In the genomic region with DNA sequence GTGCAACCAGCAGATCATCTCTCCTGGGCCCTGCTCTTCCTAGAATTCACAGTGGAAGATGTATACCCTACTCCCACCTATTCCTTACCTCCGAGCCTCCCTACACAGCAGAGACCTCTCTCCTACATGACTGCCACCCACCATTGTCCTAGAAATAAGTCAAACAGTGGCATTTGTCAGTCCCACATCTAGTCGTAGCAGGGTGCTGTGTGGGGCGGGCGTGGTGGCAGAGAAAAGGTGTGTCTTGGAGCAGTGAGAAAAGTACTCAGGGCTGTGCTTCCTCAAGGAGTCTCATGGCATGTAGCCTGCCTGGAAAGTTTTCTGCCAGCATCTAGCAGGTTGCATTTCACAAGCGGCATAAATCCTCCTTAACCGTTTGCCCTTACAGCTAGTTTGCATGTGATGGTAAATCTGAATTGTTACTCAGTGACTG, we compare ENCODE assay signal across 25 cellular contexts. TPM values are rescaled to one million over a fixed set of nuclear protein-coding genes. Genes with fewer than 3 reads are reported as not detected.
DNase-seq lines count a peak whose midpoint lies in the region; ATAC-seq and TF ChIP-seq lines count a peak whose summit lies in the region.
"Had no signal": no experiment of that assay in that cellular context is flagged by ENCODE, and none has a peak within 500 bp of the region (broad histone marks: within the 10 kb centered on the region; RNA-seq: fewer than 3 reads in every experiment).

No MANE protein-coding gene starts in this region.

- in situ Hi-C loops in Panc1 (cut with HindIII; ENCODE audit: low pct_unique_long_range_greater_than_20kb, low sequenced_read_pairs), result no loop called here

- DNase-seq in Calu3, result peak; percentile 45
- DNase-seq in Panc1 (ENCODE audit: low read depth, low spot score), result no peak
- DNase-seq in head of caudate nucleus, result peak; percentile 34 to 95 (median 74)
- DNase-seq in putamen (ENCODE audit: low spot score), result peak; percentile 79
- DNase-seq in NCI-H1930 (lab: John Stamatoyannopoulos, UW), result no peak
- no peak for DNase-seq in BE2C
- DNase-seq: activated CD8-positive, alpha-beta T cell treated with anti-CD3 and anti-CD28 coated beads, Interleukin-2, amount 10 ng/mL, durations not matched to agents 7 days and 5 days; activated naive CD4-positive, alpha-beta T cell treated with anti-CD3 and anti-CD28 coated beads, Interleukin-2, amount 50 U/mL, for 16 hours; activated T-cell treated with anti-CD3 and anti-CD28 coated beads, Interleukin-2, amount 50 U/mL, for 24 hours; CD4-positive, alpha-beta T cell; DMS53; effector memory CD4-positive, alpha-beta T cell; glutamatergic neuron; H9; Kasumi-1; left ventricle myocardium inferior; NCI-H1092 treated with DMSO at 0.1 percent for 48 hours; stimulated activated CD4-positive, alpha-beta T cell treated with anti-CD3 and anti-CD28 coated beads, Interleukin-15, amount 100 ng/mL, for 24 hours; T1000; testis had no signal

- H3K4me3 Mint-ChIP-seq in Calu3 (ENCODE audit: low read depth, unreplicated experiment), result no peak overlapping the region
- H3K4me3 Mint-ChIP-seq: activated CD8-positive, alpha-beta T cell treated with anti-CD3 and anti-CD28 coated beads, Interleukin-2, amount 10 ng/mL, durations not matched to agents 7 days and 5 days; activated T-cell treated with anti-CD3 and anti-CD28 coated beads, Interleukin-2, amount 50 U/mL, for 24 hours; CD4-positive, alpha-beta T cell; H9; neural progenitor cell had no signal

- H3K27me3 Mint-ChIP-seq in Calu3 (ENCODE audit: unreplicated experiment), result peaks cover under 1% of the 10 kb centered on the region

- H3K36me3 ChIP-seq in Panc1 (ENCODE audit: control insufficient read depth, insufficient read depth, low read length) (no peaks in the 10 kb centered on the region), BE2C (no peaks in the 10 kb centered on the region)
- H3K36me3 ChIP-seq: left ventricle myocardium inferior, neural progenitor cell had no signal

- CTCF ChIA-PET in Calu3 (lab: Charles Lee), result interaction anchor here (0.7 to 1.4 kb wide), 2 partner anchors 41 to 250 kb away, joined by 3 to 5 read pairs; no protein-coding TSS in a partner anchor
- CTCF ChIA-PET in Panc1 (lab: Charles Lee), result no interaction called here

- peaks cover 16% of the 10 kb centered on the region for H3K36me3 Mint-ChIP-seq in Calu3 (ENCODE audit: insufficient read depth, unreplicated experiment)

- POLR2A ChIA-PET in Panc1 (lab: Charles Lee), result no interaction called here

- H3K4me3 ChIP-seq in Panc1 (ENCODE audit: low read depth in 2 of 2, low read length in 2 of 2) (no peak overlapping the region), BE2C (ENCODE audit: low read depth, low read length) (no peak overlapping the region)
- H3K4me3 ChIP-seq: left ventricle myocardium inferior, neural progenitor cell, testis had no signal

- H3K4me1 Mint-ChIP-seq in Calu3 (ENCODE audit: low read depth, unreplicated experiment), result peaks cover 30% of the 10 kb centered on the region

- H3K27ac ChIP-seq in Panc1 (ENCODE audit: low read length), result no peak overlapping the region
- H3K27ac ChIP-seq: left ventricle myocardium inferior, neural progenitor cell, testis had no signal

- H3K9me3 ChIP-seq in Panc1 (ENCODE audit: control insufficient read depth, insufficient read depth, low read depth, low read length), result peaks cover under 1% of the 10 kb centered on the region; the same call in 1 of the 2 replicates
- no peaks in the 10 kb centered on the region for H3K9me3 ChIP-seq in BE2C
- H3K9me3 ChIP-seq: testis had no signal

- intact Hi-C loops in Calu3 (cut with micrococcal nuclease; ENCODE audit: unreplicated experiment), result loop anchor here (5.0 kb wide), 1 partner anchor 50 kb away; no protein-coding TSS in a partner anchor
- intact Hi-C loops in Panc1 (cut with micrococcal nuclease; ENCODE audit: unreplicated experiment), result no loop called here
- intact Hi-C loops in head of caudate nucleus (cut with DNase I), result no loop called here

- H3K4me1 ChIP-seq in Panc1 (ENCODE audit: control insufficient read depth, insufficient read depth, low read length) (no peaks in the 10 kb centered on the region; the same call in 1 of the 2 replicates), BE2C (no peaks in the 10 kb centered on the region)

- H3K27me3 ChIP-seq in Panc1 (ENCODE audit: control insufficient read depth, insufficient read depth, low read length) (no peaks in the 10 kb centered on the region), BE2C (no peaks in the 10 kb centered on the region)
- H3K27me3 ChIP-seq: neural progenitor cell, testis had no signal

- TF ChIP-seq CTCF in Calu3 (IDR thresholded peaks at IDR 0.05; ENCODE audit: unreplicated experiment) (no peak), Panc1 (IDR thresholded peaks at IDR 0.05) (no peak), BE2C (IDR thresholded peaks at IDR 0.05; ENCODE audit: low read depth, low read length) (no peak)

- no peaks in the 10 kb centered on the region for H3K9me3 Mint-ChIP-seq in Calu3 (ENCODE audit: low read depth, unreplicated experiment)
- H3K9me3 Mint-ChIP-seq: activated T-cell treated with anti-CD3 and anti-CD28 coated beads, Interleukin-2, amount 50 U/mL, for 24 hours; H9 had no signal

- BruUV-seq in Calu3 (replicated peaks; lab: Mats Ljungman, UMichigan), result no TSS peak
- BruUV-seq in Panc1 (replicated peaks; lab: Mats Ljungman, UMichigan), result no TSS peak

- peak; percentile 60 for ATAC-seq in Panc1
- ATAC-seq in GM18858 (IDR thresholded peaks at IDR 0.05; ENCODE audit: unreplicated experiment), result no peak
- ATAC-seq in HG02981 (IDR thresholded peaks at IDR 0.05; ENCODE audit: unreplicated experiment), result no peak
- ATAC-seq: activated CD4-positive, CD25-positive, alpha-beta regulatory T cell treated with anti-CD3 and anti-CD28 coated beads, Interleukin-2, amount 50 U/mL, for 24 hours; activated CD8-positive, alpha-beta T cell treated with anti-CD3 and anti-CD28 coated beads, Interleukin-2, amount 10 ng/mL, durations not matched to agents 7 days and 5 days had no signal

- H3K27ac Mint-ChIP-seq in Calu3 (ENCODE audit: unreplicated experiment), result no peak overlapping the region
- H3K27ac Mint-ChIP-seq: activated CD8-positive, alpha-beta T cell treated with anti-CD3 and anti-CD28 coated beads, Interleukin-2, amount 10 ng/mL, durations not matched to agents 7 days and 5 days; CD4-positive, alpha-beta T cell; neural progenitor cell had no signal

RNA-seq across cellular contexts. Expression of gene PTGIS, which starts 59.4 kb away (rescaled TPM):
- total RNA-seq in Calu3 (2022) (0.26 and 0.29 TPM in 2 replicates), Panc1 (2021; ENCODE audit: unreplicated experiment) (4.4 TPM)
- polyA plus RNA-seq in Panc1 (2012; ENCODE audit: insufficient read length), result 8.5 TPM
- not detected for polyA plus RNA-seq in BE2C (2012; ENCODE audit: insufficient read depth, insufficient read length, low read depth)
- total RNA-seq: CD4-positive, alpha-beta T cell; NCI-H460 had no signal

Comparison
In these comparisons a context has a peak if more than half of its experiments do, and no peak if none do; other contexts are left out.
1. DNase-seq: peak in Calu3 (single experiment), head of caudate nucleus (42 of 42) and putamen (single experiment); none in Panc1 (single experiment), NCI-H1930 (0 of 2) and BE2C (single experiment).